ENCODE assay signal across 18 cellular contexts in the genomic region with DNA sequence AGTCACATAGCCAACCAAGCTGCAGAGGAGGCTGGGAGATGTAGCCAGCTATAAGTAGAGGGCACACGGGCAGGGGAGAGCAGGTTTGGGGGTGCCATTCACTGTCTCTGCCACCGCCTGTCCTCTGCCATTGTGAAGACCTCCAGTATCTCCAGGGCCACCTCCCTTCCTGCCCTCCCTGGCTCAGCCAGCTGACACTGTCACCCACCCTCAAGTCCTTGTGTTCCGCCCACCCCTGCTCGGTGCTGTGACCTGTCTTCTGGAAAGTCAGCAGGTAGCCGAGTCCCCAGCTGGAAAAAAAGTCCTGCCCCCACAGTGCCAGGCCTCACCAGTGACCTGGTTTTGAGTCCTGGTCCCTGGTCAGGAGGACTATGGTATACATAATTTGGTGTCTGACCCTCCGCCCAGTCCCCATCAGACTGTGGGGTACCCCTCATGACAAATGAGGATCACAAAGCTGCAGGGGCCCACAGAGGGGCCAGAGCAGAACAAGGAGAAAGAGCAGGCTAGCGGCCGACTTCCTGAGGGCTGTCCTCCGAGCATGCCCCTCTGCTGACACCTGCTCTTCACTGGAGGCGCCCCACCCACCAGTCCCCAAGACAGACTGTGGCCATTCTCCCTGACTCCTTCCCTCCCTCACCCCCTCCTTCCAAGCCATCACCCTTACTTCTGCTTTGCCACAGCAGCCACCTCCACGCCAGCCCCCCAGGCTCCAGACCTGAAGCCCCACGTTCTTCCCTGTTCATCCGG. TPM values are rescaled to one million over a fixed set of nuclear protein-coding genes. Genes with fewer than 3 reads are reported as not detected.
A peak's percentile ranks its signal among the peaks of the same experiment; 100 is the strongest.
DNase-seq lines count a peak whose midpoint lies in the region; ATAC-seq and TF ChIP-seq lines count a peak whose summit lies in the region.
"Had no signal": no experiment of that assay in that cellular context is flagged by ENCODE, and none has a peak within 500 bp of the region (broad histone marks: within the 10 kb centered on the region; RNA-seq: fewer than 3 reads in every experiment).

No MANE protein-coding gene starts in this region.

- no peak for TF ChIP-seq CTCF in spleen (IDR thresholded peaks at IDR 0.05 in 8 of 11, conservative IDR thresholded peaks at IDR 0.05 in 3 of 11)

- 62 to 80% (median 70%) methylated on average over 12 to 13 of the region's 13 CpGs for WGBS in spleen, 5 donors

- no peaks in the 10 kb centered on the region for H3K36me3 Mint-ChIP-seq in activated CD4-positive, alpha-beta T cell treated with anti-CD3 and anti-CD28 coated beads for 36 hours (ENCODE audit: low read depth)
- H3K36me3 Mint-ChIP-seq in CD8-positive, alpha-beta memory T cell = peaks cover 0 to 2% (median 0%) of the 10 kb centered on the region in 3 donors
- H3K36me3 Mint-ChIP-seq in central memory CD8-positive, alpha-beta T cell (ENCODE audit: insufficient read depth) = peaks cover 2% of the 10 kb centered on the region

- no peaks in the 10 kb centered on the region for H3K27me3 ChIP-seq in CD8-positive, alpha-beta memory T cell (ENCODE audit: insufficient read depth, low read length, poor library complexity, severe bottlenecking)
- no peaks in the 10 kb centered on the region for H3K27me3 ChIP-seq in spleen (replicated peaks in 1 of 7)

- TF ChIP-seq POLR2A in spleen (IDR thresholded peaks at IDR 0.05) = no peak

- CTCF ChIA-PET in activated CD4-positive, alpha-beta T cell treated with anti-CD3 and anti-CD28 coated beads for 36 hours (lab: Charles Lee) = interaction anchor here (0.6 to 1.7 kb wide), 6 partner anchors 10 to 77 kb away, joined by 3 to 6 read pairs (median 4); no protein-coding TSS in a partner anchor
- CTCF ChIA-PET in CD8-positive, alpha-beta memory T cell (lab: Charles Lee) = interaction anchor here (1.2 to 2.4 kb wide), 2 partner anchors 10 to 43 kb away, joined by 6 to 7 read pairs; no protein-coding TSS in a partner anchor

- no peak overlapping the region for H3K27ac ChIP-seq in CD8-positive, alpha-beta memory T cell (ENCODE audit: low read depth, low read length)
- H3K27ac ChIP-seq in spleen = peak overlapping the region in 2 of 8 donors; percentile 10 to 40

- H3K27ac Mint-ChIP-seq in activated CD4-positive, alpha-beta T cell treated with anti-CD3 and anti-CD28 coated beads for 36 hours = peak overlapping the region; percentile 35
- peak overlapping the region in 7 of 8 donors; percentile 55 to 99 (median 83) for H3K27ac Mint-ChIP-seq in CD8-positive, alpha-beta memory T cell
- H3K27ac Mint-ChIP-seq in central memory CD8-positive, alpha-beta T cell (ENCODE audit: low read depth) = peak overlapping the region; percentile 13

- no peak for ATAC-seq in activated CD4-positive, alpha-beta T cell treated with anti-CD3 and anti-CD28 coated beads for 36 hours
- no peak for ATAC-seq in central memory CD8-positive, alpha-beta T cell (replicated peaks; ENCODE audit: extremely low read depth, poor library complexity, severe bottlenecking)
- no peak for ATAC-seq in GM18909 (IDR thresholded peaks at IDR 0.05; ENCODE audit: poor library complexity, unreplicated experiment)

- DNase-seq in activated CD4-positive, alpha-beta T cell treated with anti-CD3 and anti-CD28 coated beads for 36 hours = no peak
- DNase-seq in activated CD4-positive, alpha-beta T cell treated with anti-CD3 and anti-CD28 coated beads, Interleukin-2, amount 50 U/mL, for 1 hour = no peak
- no peak for DNase-seq in CD8-positive, alpha-beta memory T cell
- no peak for DNase-seq in central memory CD8-positive, alpha-beta T cell (ENCODE audit: low spot score in 2 of 2)
- DNase-seq in spleen (peak; percentile 69), GOT3 (lab: John Stamatoyannopoulos, UW) (no peak), NAMALWA (ENCODE audit: low spot score) (no peak)
- DNase-seq: DMS79 treated with DMSO at 0.1 percent for 48 hours, KBM-7, MV-4-11, NCI-H1417 treated with DMSO at 0.1 percent for 48 hours, NCI-H1930, NCI-H526 treated with DMSO at 0.1 percent for 48 hours had no signal

- intact Hi-C loops in activated CD4-positive, alpha-beta T cell treated with anti-CD3 and anti-CD28 coated beads for 36 hours (cut with DNase I, micrococcal nuclease) = no loop called here
- intact Hi-C loops in spleen (cut with DNase I; ENCODE audit: low total_unique reads) = no loop called here

- POLR2A ChIA-PET in activated CD4-positive, alpha-beta T cell treated with anti-CD3 and anti-CD28 coated beads for 36 hours (lab: Charles Lee) = no interaction called here
- POLR2A ChIA-PET in CD8-positive, alpha-beta memory T cell (lab: Charles Lee) = no interaction called here

- no peak overlapping the region for H3K4me3 ChIP-seq in CD8-positive, alpha-beta memory T cell (ENCODE audit: low read length)
- no peak overlapping the region for H3K4me3 ChIP-seq in spleen

- H3K36me3 ChIP-seq in CD8-positive, alpha-beta memory T cell (ENCODE audit: insufficient read depth, low read length) = no peaks in the 10 kb centered on the region
- H3K36me3 ChIP-seq in spleen = no peaks in the 10 kb centered on the region

- H3K4me1 Mint-ChIP-seq in activated CD4-positive, alpha-beta T cell treated with anti-CD3 and anti-CD28 coated beads for 36 hours = peaks cover 55% of the 10 kb centered on the region
- H3K4me1 Mint-ChIP-seq in CD8-positive, alpha-beta memory T cell = peaks cover 48 to 61% (median 51%) of the 10 kb centered on the region in 3 donors
- peaks cover 45% of the 10 kb centered on the region for H3K4me1 Mint-ChIP-seq in central memory CD8-positive, alpha-beta T cell

- H3K9me3 Mint-ChIP-seq in activated CD4-positive, alpha-beta T cell treated with anti-CD3 and anti-CD28 coated beads for 36 hours (ENCODE audit: low read depth) = peaks cover 5% of the 10 kb centered on the region
- H3K9me3 Mint-ChIP-seq in CD8-positive, alpha-beta memory T cell = no peaks in the 10 kb centered on the region
- H3K9me3 Mint-ChIP-seq in central memory CD8-positive, alpha-beta T cell = no peaks in the 10 kb centered on the region

- H3K9me3 ChIP-seq in CD8-positive, alpha-beta memory T cell (ENCODE audit: low read length) = no peaks in the 10 kb centered on the region
- peaks cover 0 to 7% (median 6%) of the 10 kb centered on the region in 8 donors for H3K9me3 ChIP-seq in spleen

- no peak overlapping the region for H3K4me3 Mint-ChIP-seq in activated CD4-positive, alpha-beta T cell treated with anti-CD3 and anti-CD28 coated beads for 36 hours
- peak overlapping the region in 2 of 7 donors; percentile 19 to 35 for H3K4me3 Mint-ChIP-seq in CD8-positive, alpha-beta memory T cell
- H3K4me3 Mint-ChIP-seq in central memory CD8-positive, alpha-beta T cell = no peak overlapping the region

- no peaks in the 10 kb centered on the region for H3K27me3 Mint-ChIP-seq in activated CD4-positive, alpha-beta T cell treated with anti-CD3 and anti-CD28 coated beads for 36 hours
- H3K27me3 Mint-ChIP-seq in CD8-positive, alpha-beta memory T cell = peaks cover 0 to 3% of the 10 kb centered on the region in 2 donors
- H3K27me3 Mint-ChIP-seq in central memory CD8-positive, alpha-beta T cell = no peaks in the 10 kb centered on the region

- H3K4me1 ChIP-seq in CD8-positive, alpha-beta memory T cell (ENCODE audit: insufficient read depth, low read length) = peaks cover 21% of the 10 kb centered on the region
- H3K4me1 ChIP-seq in spleen = peaks cover 0 to 25% (median 5%) of the 10 kb centered on the region in 6 donors

RNA-seq across cellular contexts. Expression of a gene that starts 7.1 kb away (rescaled TPM):
- 100 to 1,000 TPM; 204 to 231 TPM for total RNA-seq in activated CD4-positive, alpha-beta T cell treated with anti-CD3 and anti-CD28 coated beads for 36 hours
- total RNA-seq in CD8-positive, alpha-beta memory T cell = 100 to 1,000 TPM; 238 to 243 TPM
- 459 TPM for polyA plus RNA-seq in CD8-positive, alpha-beta memory T cell
- total RNA-seq in spleen = 10 to 100 TPM; 20.6 to 75.2 (median 51.5) TPM
- 1 to 10 TPM; 3.7 to 5.9 (median 3.9) TPM for polyA plus RNA-seq in spleen
- total RNA-seq: A172, G401, OCI-LY7 had no signal

RNA-seq across cellular contexts. Expression of a gene that starts 31.2 kb away (rescaled TPM):
- total RNA-seq in activated CD4-positive, alpha-beta T cell treated with anti-CD3 and anti-CD28 coated beads for 36 hours = 1 to 10 TPM; 8.4 to 8.7 TPM
- total RNA-seq in CD8-positive, alpha-beta memory T cell = 1 to 10 TPM; 3.6 to 4.3 TPM
- polyA plus RNA-seq in CD8-positive, alpha-beta memory T cell = 1.8 TPM
- total RNA-seq in spleen = 10 to 100 TPM in 1 of 7 donors, 1 to 10 TPM in 6; 5.3 to 10.3 (median 6.9) TPM
- polyA plus RNA-seq in spleen = 1 to 10 TPM; 7.7 to 8.9 (median 8.8) TPM

RNA-seq across cellular contexts. Expression of a gene that starts 47.3 kb away (rescaled TPM):
- total RNA-seq in activated CD4-positive, alpha-beta T cell treated with anti-CD3 and anti-CD28 coated beads for 36 hours = 10 to 100 TPM; 17.6 to 20.2 TPM
- under 1 TPM; 0.42 to 0.68 TPM for total RNA-seq in CD8-positive, alpha-beta memory T cell
- polyA plus RNA-seq in CD8-positive, alpha-beta memory T cell = 0.16 TPM
- total RNA-seq in spleen = under 1 TPM in 2 of 7 donors, not detected in 5; 0.54 to 0.55 TPM
- polyA plus RNA-seq in spleen = under 1 TPM; 0.09 to 0.28 (median 0.26) TPM
- total RNA-seq: A172, G401, OCI-LY7 had no signal
- polyA plus RNA-seq: BJ had no signal

RNA-seq across cellular contexts. Expression of a gene that starts 55.4 kb away (rescaled TPM):
- 10 to 100 TPM; 14.8 to 15.6 TPM for total RNA-seq in activated CD4-positive, alpha-beta T cell treated with anti-CD3 and anti-CD28 coated beads for 36 hours
- under 1 TPM; 0.24 to 0.62 TPM for total RNA-seq in CD8-positive, alpha-beta memory T cell
- polyA plus RNA-seq in CD8-positive, alpha-beta memory T cell = 0.59 TPM
- total RNA-seq in spleen = 1 to 10 TPM in 3 of 7 donors, under 1 TPM in 4; 0.56 to 2.0 (median 0.95) TPM
- polyA plus RNA-seq in spleen = 1 to 10 TPM; 1.2 to 2.0 (median 1.5) TPM
- total RNA-seq: A172, G401 had no signal
- polyA plus RNA-seq: BJ had no signal

Comparison
In these comparisons a context has a peak if more than half of its experiments do, and no peak if none do; other contexts are left out.
1. H3K27ac Mint-ChIP-seq: peak in every context shown above with its lines; median percentile 83 in CD8-positive, alpha-beta memory T cell; 35 in activated CD4-positive, alpha-beta T cell treated with anti-CD3 and anti-CD28 coated beads for 36 hours; 13 in central memory CD8-positive, alpha-beta T cell.
2. RNA of a gene that starts 47.3 kb away (total RNA-seq): 17.6 to 20.2 TPM in activated CD4-positive, alpha-beta T cell treated with anti-CD3 and anti-CD28 coated beads for 36 hours; 0.42 to 0.68 TPM in CD8-positive, alpha-beta memory T cell and 0.54 to 0.55 TPM in spleen; every median in the first group is over 10 times any median in the second.